In the genomic region with DNA sequence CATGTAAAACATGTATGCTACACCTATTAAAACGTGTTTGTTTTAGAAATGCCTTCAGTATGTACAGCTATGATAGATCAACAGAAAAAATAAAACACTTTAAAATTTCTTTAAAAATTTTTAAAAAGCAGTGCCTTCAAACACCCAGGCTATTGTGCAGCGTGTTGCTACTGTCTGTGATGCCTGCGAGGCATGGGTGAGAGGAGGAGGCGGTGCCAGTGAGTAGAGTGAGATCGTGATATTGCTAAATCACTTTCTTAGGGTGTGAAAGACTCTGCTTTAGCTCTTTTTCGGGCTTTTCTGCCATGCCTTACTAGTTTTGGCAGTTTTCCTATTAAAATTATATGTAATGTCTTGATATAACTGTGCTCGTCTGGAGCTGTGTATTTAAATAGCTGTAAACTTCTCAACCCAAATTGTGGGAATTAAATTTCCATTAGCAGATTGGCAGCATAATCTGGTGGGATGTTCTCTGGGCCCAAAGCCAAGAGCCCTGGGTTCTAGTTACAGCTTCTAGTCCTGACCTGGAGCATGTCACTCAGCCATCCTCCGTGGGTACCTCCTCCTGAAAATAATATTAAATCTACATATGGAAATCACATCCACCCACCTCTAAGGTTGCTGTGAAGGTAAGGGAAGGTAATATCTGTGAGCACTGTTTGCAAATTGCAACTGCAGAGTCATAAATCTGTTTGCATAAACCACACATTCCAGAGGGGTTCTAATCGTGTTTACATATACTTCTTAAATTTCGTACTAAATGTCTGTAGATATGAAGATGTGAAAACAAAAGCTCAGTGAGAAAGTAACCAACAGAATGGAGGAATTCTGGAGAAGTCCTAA, we compare ENCODE assay signal across 1 cellular context.
TF ChIP-seq lines count a peak whose summit lies in the region.

No MANE protein-coding gene starts in this region.

TF ChIP-seq in SK-N-SH, 30 proteins besides CTCF, POLR2A, EP300 and RAD21 (continued from another document):
- TF ChIP-seq, protein P1, sequence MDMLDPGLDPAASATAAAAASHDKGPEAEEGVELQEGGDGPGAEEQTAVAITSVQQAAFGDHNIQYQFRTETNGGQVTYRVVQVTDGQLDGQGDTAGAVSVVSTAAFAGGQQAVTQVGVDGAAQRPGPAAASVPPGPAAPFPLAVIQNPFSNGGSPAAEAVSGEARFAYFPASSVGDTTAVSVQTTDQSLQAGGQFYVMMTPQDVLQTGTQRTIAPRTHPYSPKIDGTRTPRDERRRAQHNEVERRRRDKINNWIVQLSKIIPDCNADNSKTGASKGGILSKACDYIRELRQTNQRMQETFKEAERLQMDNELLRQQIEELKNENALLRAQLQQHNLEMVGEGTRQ (IDR thresholded peaks at IDR 0.05; ENCODE audit: borderline replicate concordance, low read depth, low read length), result no peak
- TF ChIP-seq EZH2phosphoT487 (IDR thresholded peaks at IDR 0.05; ENCODE audit: borderline replicate concordance, low read depth), result no peak
- TF ChIP-seq YY1 (IDR thresholded peaks at IDR 0.05; ENCODE audit: low read depth), result no peak
- TF ChIP-seq, protein P2, sequence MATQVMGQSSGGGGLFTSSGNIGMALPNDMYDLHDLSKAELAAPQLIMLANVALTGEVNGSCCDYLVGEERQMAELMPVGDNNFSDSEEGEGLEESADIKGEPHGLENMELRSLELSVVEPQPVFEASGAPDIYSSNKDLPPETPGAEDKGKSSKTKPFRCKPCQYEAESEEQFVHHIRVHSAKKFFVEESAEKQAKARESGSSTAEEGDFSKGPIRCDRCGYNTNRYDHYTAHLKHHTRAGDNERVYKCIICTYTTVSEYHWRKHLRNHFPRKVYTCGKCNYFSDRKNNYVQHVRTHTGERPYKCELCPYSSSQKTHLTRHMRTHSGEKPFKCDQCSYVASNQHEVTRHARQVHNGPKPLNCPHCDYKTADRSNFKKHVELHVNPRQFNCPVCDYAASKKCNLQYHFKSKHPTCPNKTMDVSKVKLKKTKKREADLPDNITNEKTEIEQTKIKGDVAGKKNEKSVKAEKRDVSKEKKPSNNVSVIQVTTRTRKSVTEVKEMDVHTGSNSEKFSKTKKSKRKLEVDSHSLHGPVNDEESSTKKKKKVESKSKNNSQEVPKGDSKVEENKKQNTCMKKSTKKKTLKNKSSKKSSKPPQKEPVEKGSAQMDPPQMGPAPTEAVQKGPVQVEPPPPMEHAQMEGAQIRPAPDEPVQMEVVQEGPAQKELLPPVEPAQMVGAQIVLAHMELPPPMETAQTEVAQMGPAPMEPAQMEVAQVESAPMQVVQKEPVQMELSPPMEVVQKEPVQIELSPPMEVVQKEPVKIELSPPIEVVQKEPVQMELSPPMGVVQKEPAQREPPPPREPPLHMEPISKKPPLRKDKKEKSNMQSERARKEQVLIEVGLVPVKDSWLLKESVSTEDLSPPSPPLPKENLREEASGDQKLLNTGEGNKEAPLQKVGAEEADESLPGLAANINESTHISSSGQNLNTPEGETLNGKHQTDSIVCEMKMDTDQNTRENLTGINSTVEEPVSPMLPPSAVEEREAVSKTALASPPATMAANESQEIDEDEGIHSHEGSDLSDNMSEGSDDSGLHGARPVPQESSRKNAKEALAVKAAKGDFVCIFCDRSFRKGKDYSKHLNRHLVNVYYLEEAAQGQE (IDR thresholded peaks at IDR 0.05; ENCODE audit: low read depth, low read length), result no peak
- TF ChIP-seq, protein P3, sequence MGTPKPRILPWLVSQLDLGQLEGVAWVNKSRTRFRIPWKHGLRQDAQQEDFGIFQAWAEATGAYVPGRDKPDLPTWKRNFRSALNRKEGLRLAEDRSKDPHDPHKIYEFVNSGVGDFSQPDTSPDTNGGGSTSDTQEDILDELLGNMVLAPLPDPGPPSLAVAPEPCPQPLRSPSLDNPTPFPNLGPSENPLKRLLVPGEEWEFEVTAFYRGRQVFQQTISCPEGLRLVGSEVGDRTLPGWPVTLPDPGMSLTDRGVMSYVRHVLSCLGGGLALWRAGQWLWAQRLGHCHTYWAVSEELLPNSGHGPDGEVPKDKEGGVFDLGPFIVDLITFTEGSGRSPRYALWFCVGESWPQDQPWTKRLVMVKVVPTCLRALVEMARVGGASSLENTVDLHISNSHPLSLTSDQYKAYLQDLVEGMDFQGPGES (IDR thresholded peaks at IDR 0.05; ENCODE audit: low read depth, low read length), result no peak
